ENCODE assay signal across 14 cellular contexts in the genomic region with DNA sequence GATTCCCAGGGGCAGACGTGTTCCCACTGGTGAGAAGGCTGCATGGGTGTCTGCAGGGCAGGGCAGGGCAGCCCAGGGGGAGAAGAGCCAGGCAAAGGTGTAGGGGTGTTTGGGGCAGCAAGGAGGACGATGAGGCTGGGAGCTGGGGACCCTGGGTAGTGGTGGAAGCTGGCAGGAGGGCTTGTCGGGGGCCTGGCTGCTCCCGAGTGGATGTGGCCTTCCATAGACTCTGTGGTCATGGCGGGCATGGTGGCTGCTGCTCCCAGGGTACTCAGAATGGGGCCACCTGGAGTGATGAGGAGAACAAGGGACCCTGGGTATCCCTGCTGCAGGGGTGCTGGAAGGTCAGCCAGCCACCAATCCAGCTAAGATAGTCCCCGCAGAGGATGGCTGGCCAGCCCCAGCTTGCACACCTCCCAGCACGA.
DNase-seq lines count a peak whose midpoint lies in the region; TF ChIP-seq lines count a peak whose summit lies in the region.
"Had no signal": no experiment of that assay in that cellular context is flagged by ENCODE, and none has a peak within 500 bp of the region (broad histone marks: within the 10 kb centered on the region; RNA-seq: fewer than 3 reads in every experiment).

No MANE protein-coding gene starts in this region.

- 76 to 81% (median 79%) methylated on average over 7 of the region's 7 CpGs for WGBS in stomach, 5 donors

- H3K36me3 Mint-ChIP-seq in CD14-positive monocyte (no peaks in the 10 kb centered on the region), neural crest cell (ENCODE audit: low read depth) (no peaks in the 10 kb centered on the region), mesothelial cell of epicardium (no peaks in the 10 kb centered on the region)
- no peaks in the 10 kb centered on the region for H3K36me3 Mint-ChIP-seq in activated naive CD4-positive, alpha-beta T cell treated with anti-CD3 and anti-CD28 coated beads, Interleukin-2, amount 10 ng/mL, durations not matched to agents 7 days and 5 days
- H3K36me3 Mint-ChIP-seq: CD4-positive, alpha-beta memory T cell had no signal

- no peaks in the 10 kb centered on the region for H3K36me3 ChIP-seq in stomach

- no peak overlapping the region for H3K4me3 Mint-ChIP-seq in CD14-positive monocyte
- H3K4me3 Mint-ChIP-seq in neural crest cell, result no peak overlapping the region
- H3K4me3 Mint-ChIP-seq in mesothelial cell of epicardium, result no peak overlapping the region
- H3K4me3 Mint-ChIP-seq in activated naive CD4-positive, alpha-beta T cell treated with anti-CD3 and anti-CD28 coated beads, Interleukin-2, amount 10 ng/mL, durations not matched to agents 7 days and 5 days, result no peak overlapping the region
- H3K4me3 Mint-ChIP-seq: B cell; CD4-positive, alpha-beta memory T cell had no signal

- H3K4me1 Mint-ChIP-seq in CD14-positive monocyte, result no peaks in the 10 kb centered on the region
- H3K4me1 Mint-ChIP-seq in neural crest cell, result peaks cover 26% of the 10 kb centered on the region
- H3K4me1 Mint-ChIP-seq in mesothelial cell of epicardium, result peaks cover 45% of the 10 kb centered on the region
- H3K4me1 Mint-ChIP-seq in activated naive CD4-positive, alpha-beta T cell treated with anti-CD3 and anti-CD28 coated beads, Interleukin-2, amount 10 ng/mL, durations not matched to agents 7 days and 5 days, result peaks cover 5% of the 10 kb centered on the region
- H3K4me1 Mint-ChIP-seq: B cell had no signal

- H3K27ac ChIP-seq in coronary artery, result no peak overlapping the region
- no peak overlapping the region for H3K27ac ChIP-seq in stomach
- H3K27ac ChIP-seq: GM23248 had no signal

- DNase-seq in CD14-positive monocyte (ENCODE audit: low spot score), result peak; percentile 34
- peak; percentile 67 for DNase-seq in coronary artery (ENCODE audit: low spot score)
- DNase-seq in neural crest cell (ENCODE audit: low read depth, low spot score), result no peak
- DNase-seq in stomach, result peak; percentile 20
- DNase-seq in mesothelial cell of epicardium (ENCODE audit: low spot score in 2 of 2, unreplicated experiment in 2 of 2), result no peak
- DNase-seq in NCI-H345 (lab: John Stamatoyannopoulos, UW), result no peak
- no peak for DNase-seq in activated naive CD4-positive, alpha-beta T cell treated with anti-CD3 and anti-CD28 coated beads, Interleukin-2, amount 10 ng/mL, durations not matched to agents 7 days and 5 days
- DNase-seq: C1 segment of cervical spinal cord; CD4-positive, alpha-beta memory T cell; DMS79; GM23248; H7 had no signal

- H3K4me3 ChIP-seq in coronary artery (no peak overlapping the region), stomach (no peak overlapping the region)
- H3K4me3 ChIP-seq: GM12878, GM23248 had no signal

- TF ChIP-seq POLR2A in stomach (IDR thresholded peaks at IDR 0.05), result no peak

- no peaks in the 10 kb centered on the region for H3K9me3 ChIP-seq in stomach

- H3K4me1 ChIP-seq in stomach, result no peaks in the 10 kb centered on the region

- intact Hi-C loops in CD14-positive monocyte (cut with micrococcal nuclease), result no loop called here
- intact Hi-C loops in stomach (cut with DNase I; ENCODE audit: low total_unique reads), result no loop called here

- no peak for TF ChIP-seq CTCF in CD14-positive monocyte (IDR thresholded peaks at IDR 0.05)
- TF ChIP-seq CTCF in coronary artery (IDR thresholded peaks at IDR 0.05), result no peak
- no peak for TF ChIP-seq CTCF in neural crest cell (conservative IDR thresholded peaks at IDR 0.05)
- TF ChIP-seq CTCF in stomach (IDR thresholded peaks at IDR 0.05), result no peak
- TF ChIP-seq CTCF in mesothelial cell of epicardium (IDR thresholded peaks at IDR 0.05; ENCODE audit: unreplicated experiment), result no peak

- H3K27me3 Mint-ChIP-seq in CD14-positive monocyte (ENCODE audit: low read depth in 3 of 3), result peaks cover 0 to 2% (median 1%) of the 10 kb centered on the region in 3 donors
- H3K27me3 Mint-ChIP-seq in neural crest cell (ENCODE audit: low read depth), result no peaks in the 10 kb centered on the region
- no peaks in the 10 kb centered on the region for H3K27me3 Mint-ChIP-seq in mesothelial cell of epicardium (ENCODE audit: low read depth)
- H3K27me3 Mint-ChIP-seq in activated naive CD4-positive, alpha-beta T cell treated with anti-CD3 and anti-CD28 coated beads, Interleukin-2, amount 10 ng/mL, durations not matched to agents 7 days and 5 days, result peaks cover 6% of the 10 kb centered on the region

- H3K27ac Mint-ChIP-seq in CD14-positive monocyte (no peak overlapping the region), neural crest cell (ENCODE audit: unreplicated experiment) (peak overlapping the region; percentile 57), mesothelial cell of epicardium (no peak overlapping the region)
- no peak overlapping the region for H3K27ac Mint-ChIP-seq in activated naive CD4-positive, alpha-beta T cell treated with anti-CD3 and anti-CD28 coated beads, Interleukin-2, amount 10 ng/mL, durations not matched to agents 7 days and 5 days
- H3K27ac Mint-ChIP-seq: B cell; CD4-positive, alpha-beta memory T cell had no signal

- no peak for TF ChIP-seq EP300 in stomach (IDR thresholded peaks at IDR 0.05)

- CTCF ChIA-PET in activated naive CD4-positive, alpha-beta T cell treated with anti-CD3 and anti-CD28 coated beads, Interleukin-2, amount 10 ng/mL, durations not matched to agents 7 days and 5 days (lab: Charles Lee), result no interaction called here

- H3K9me3 Mint-ChIP-seq in CD14-positive monocyte (peaks cover 0 to 1% (median 0%) of the 10 kb centered on the region in 7 donors), neural crest cell (no peaks in the 10 kb centered on the region), mesothelial cell of epicardium (no peaks in the 10 kb centered on the region)
- H3K9me3 Mint-ChIP-seq in activated naive CD4-positive, alpha-beta T cell treated with anti-CD3 and anti-CD28 coated beads, Interleukin-2, amount 10 ng/mL, durations not matched to agents 7 days and 5 days, result no peaks in the 10 kb centered on the region
- H3K9me3 Mint-ChIP-seq: CD4-positive, alpha-beta memory T cell had no signal

- H3K27me3 ChIP-seq in stomach, result peaks cover 0 to 23% (median 3%) of the 10 kb centered on the region in 3 donors

Comparison
In these comparisons a context has a peak if more than half of its experiments do, and no peak if none do; other contexts are left out.
1. DNase-seq: peak in CD14-positive monocyte (single experiment), coronary artery (single experiment) and stomach (single experiment); none in neural crest cell (single experiment), mesothelial cell of epicardium (0 of 2), NCI-H345 (single experiment) and activated naive CD4-positive, alpha-beta T cell treated with anti-CD3 and anti-CD28 coated beads, Interleukin-2, amount 10 ng/mL, durations not matched to agents 7 days and 5 days (single experiment).